33 cellular contexts compared by ENCODE assay signal in the genomic region with DNA sequence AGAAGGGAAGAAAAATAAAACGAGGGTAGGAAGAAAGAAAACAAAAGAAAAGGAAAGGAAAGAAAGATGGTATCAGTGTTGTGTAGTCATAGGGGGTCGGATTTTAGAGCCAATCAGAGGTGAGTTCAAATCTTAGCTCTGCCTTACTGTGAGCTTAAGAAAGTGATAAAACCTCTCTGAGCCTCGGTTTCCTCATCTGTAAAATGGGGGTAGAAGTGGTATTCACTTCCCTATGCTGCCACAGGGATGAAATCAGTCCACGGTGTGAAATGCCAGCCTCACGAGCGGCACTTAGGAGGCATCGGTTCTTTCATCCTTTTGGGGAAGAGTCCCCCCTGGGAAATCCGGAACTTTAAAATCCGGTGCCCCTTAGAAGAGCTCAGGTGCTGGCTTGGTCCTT. TPM values are rescaled to one million over a fixed set of nuclear protein-coding genes. Genes with fewer than 3 reads are reported as not detected.
DNase-seq lines count a peak whose midpoint lies in the region; ATAC-seq, FAIRE-seq and TF ChIP-seq lines count a peak whose summit lies in the region.
"Had no signal": no experiment of that assay in that cellular context is flagged by ENCODE, and none has a peak within 500 bp of the region (broad histone marks: within the 10 kb centered on the region; RNA-seq: fewer than 3 reads in every experiment).

No MANE protein-coding gene starts in this region.

- no peak for TF ChIP-seq RAD21 in HepG2 (CRISPR knock-in tag; IDR thresholded peaks at IDR 0.05)
- no peak for TF ChIP-seq RAD21 in K562 (CRISPR knock-in tag; conservative IDR thresholded peaks at IDR 0.05 in 1 of 2, IDR thresholded peaks at IDR 0.05 in 1 of 2)

- FAIRE-seq in HepG2 (lab: Jason Lieb, UNC) (no peak), K562 (lab: Jason Lieb, UNC) (no peak), HTR-8/SVneo (lab: Jason Lieb, UNC) (no peak)
- FAIRE-seq: A204.1, GM12878, GM12892, GM18507 had no signal

- no peak overlapping the region for H2AFZ ChIP-seq in HepG2 (ENCODE audit: low read length)
- no peak overlapping the region for H2AFZ ChIP-seq in K562 (ENCODE audit: low read depth, low read length)
- H2AFZ ChIP-seq in osteoblast (ENCODE audit: low read length): no peak overlapping the region

- no peaks in the 10 kb centered on the region for H3K4me1 ChIP-seq in HepG2 (ENCODE audit: insufficient read depth, low read length)
- H3K4me1 ChIP-seq in right lobe of liver: no peaks in the 10 kb centered on the region
- H3K4me1 ChIP-seq in K562 (replicated peaks in 1 of 2; ENCODE audit: control insufficient read depth in 2 of 2, insufficient read depth in 2 of 2, low read length in 2 of 2): peaks cover under 1 to 13% of the 10 kb centered on the region in 2 experiments; a peak in 3 of 5 replicates
- peaks cover 2% of the 10 kb centered on the region for H3K4me1 ChIP-seq in osteoblast (ENCODE audit: insufficient read depth, low read length)
- no peaks in the 10 kb centered on the region for H3K4me1 ChIP-seq in uterus

- BruUV-seq in HepG2 (replicated peaks; lab: Mats Ljungman, UMichigan) (no TSS peak), K562 (replicated peaks; lab: Mats Ljungman, UMichigan) (no TSS peak)

- intact Hi-C loops in HepG2 (cut with micrococcal nuclease; ENCODE audit: unreplicated experiment) (no loop called here), right lobe of liver (cut with DNase I) (no loop called here), K562 (cut with micrococcal nuclease) (no loop called here), uterus (cut with DNase I; ENCODE audit: low total_unique reads) (no loop called here), sciatic nerve (cut with DNase I) (no loop called here)

- in situ Hi-C loops in HepG2 (cut with HindIII; ENCODE audit: extremely low pct_ligation_motif_present, low pct_unique_long_range_greater_than_20kb) (no loop called here), K562 (cut with MboI) (no loop called here), brain microvascular endothelial cell (cut with HindIII; ENCODE audit: low pct_ligation_motif_present, low sequenced_read_pairs) (no loop called here)

- CTCF ChIA-PET in HepG2 (lab: Yijun Ruan, JAX; ENCODE audit: low intra/inter-chr PET ratio, low total read pairs): no interaction called here
- CTCF ChIA-PET in K562 (lab: Yijun Ruan, JAX; ENCODE audit: low intra/inter-chr PET ratio): no interaction called here

- TF ChIP-seq POLR2A in HepG2 (IDR thresholded peaks at IDR 0.05; ENCODE audit: insufficient read depth in 1 of 2, low read depth in 2 of 2, low read length in 2 of 2): no peak
- TF ChIP-seq POLR2A in right lobe of liver (IDR thresholded peaks at IDR 0.05): no peak
- TF ChIP-seq POLR2A in K562 (conservative IDR thresholded peaks at IDR 0.05): no peak
- no peak for TF ChIP-seq POLR2A in uterus (IDR thresholded peaks at IDR 0.05)

- H3K79me2 ChIP-seq in HepG2 (ENCODE audit: insufficient read depth, low read length) (no peaks in the 10 kb centered on the region), K562 (ENCODE audit: control insufficient read depth, insufficient read depth, low read length) (no peaks in the 10 kb centered on the region), osteoblast (ENCODE audit: insufficient read depth, low read length) (no peaks in the 10 kb centered on the region)

- no peak for TF ChIP-seq EP300 in HepG2 (IDR thresholded peaks at IDR 0.05; ENCODE audit: low read depth in 2 of 2, low read length in 2 of 2)
- TF ChIP-seq EP300 in HepG2 (CRISPR knock-in tag; IDR thresholded peaks at IDR 0.05; ENCODE audit: borderline replicate concordance): no peak
- TF ChIP-seq EP300 in K562 (IDR thresholded peaks at IDR 0.05; ENCODE audit: low read length): no peak

- H3K27me3 ChIP-seq in HepG2 (ENCODE audit: control insufficient read depth in 1 of 2, insufficient read depth in 2 of 2, low read length in 2 of 2) (peaks cover 0 to 80% of the 10 kb centered on the region in 2 experiments; a peak in 4 of 5 replicates), right lobe of liver (no peaks in the 10 kb centered on the region), K562 (ENCODE audit: control insufficient read depth in 2 of 2, insufficient read depth in 2 of 2, low read length in 2 of 2) (peaks cover 42 to 67% of the 10 kb centered on the region in 2 experiments), osteoblast (ENCODE audit: insufficient read depth, low read length) (peaks cover 5% of the 10 kb centered on the region), uterus (no peaks in the 10 kb centered on the region), brain microvascular endothelial cell (replicated peaks) (peaks cover 1% of the 10 kb centered on the region)
- H3K27me3 ChIP-seq: BE2C, BLaER1 had no signal

- DNase-seq in HepG2 (ENCODE audit: low spot score): no peak
- no peak for DNase-seq in right lobe of liver
- no peak for DNase-seq in K562 (ENCODE audit: extremely low read depth in 1 of 4, low spot score in 3 of 4)
- peak; percentile 11 for DNase-seq in osteoblast (ENCODE audit: insufficient read length, low spot score, missing footprints)
- no peak for DNase-seq in uterus
- no peak for DNase-seq in sciatic nerve (ENCODE audit: low spot score)
- DNase-seq in HTR-8/SVneo (ENCODE audit: insufficient read length, low spot score): no peak
- DNase-seq in brain microvascular endothelial cell: no peak
- DNase-seq: 8988T; ACHN; C1 segment of cervical spinal cord; CD4-positive, alpha-beta memory T cell; CD4-positive, CD25-positive, alpha-beta regulatory T cell; CD8-positive, alpha-beta memory T cell; COR-L47; DMS 273 treated with DMSO at 0.1 percent for 48 hours; DMS153; DMS53; DMS79; DND-41; EL; GDM1 had no signal

- POLR2A ChIA-PET in HepG2 (lab: Yijun Ruan, JAX) (no interaction called here), K562 (lab: Yijun Ruan, JAX) (interaction anchor here (0.6 kb wide), 1 partner anchor 774 kb away, joined by 3 read pairs; no protein-coding TSS in a partner anchor)

- H3K27ac ChIP-seq in HepG2 (ENCODE audit: extremely low read length, insufficient read depth, low read length) (no peak overlapping the region), right lobe of liver (no peak overlapping the region), K562 (ENCODE audit: extremely low read depth, low read depth, low read length) (no peak overlapping the region), osteoblast (ENCODE audit: low read depth, low read length) (no peak overlapping the region), uterus (peak overlapping the region; percentile 64 to 75), brain microvascular endothelial cell (no peak overlapping the region)
- H3K27ac ChIP-seq: BLaER1 had no signal

- no peaks in the 10 kb centered on the region for H4K20me1 ChIP-seq in HepG2 (ENCODE audit: insufficient read depth, low read length)
- H4K20me1 ChIP-seq in K562 (replicated peaks; ENCODE audit: control insufficient read depth, insufficient read depth, low read length): peaks cover 13% of the 10 kb centered on the region; the same call in 1 of the 2 replicates
- H4K20me1 ChIP-seq in osteoblast (ENCODE audit: insufficient read depth, low read length): no peaks in the 10 kb centered on the region
- H4K20me1 ChIP-seq: BLaER1 had no signal

- H3K9ac ChIP-seq in HepG2 (ENCODE audit: insufficient read depth, low read depth, low read length): no peak overlapping the region
- no peak overlapping the region for H3K9ac ChIP-seq in K562 (ENCODE audit: insufficient read depth in 1 of 2, low read depth in 2 of 2, low read length in 2 of 2)
- H3K9ac ChIP-seq: BLaER1 had no signal

- ATAC-seq in HepG2 (no peak), right lobe of liver (no peak), K562 (no peak), sciatic nerve (no peak)
- ATAC-seq: GM12878 had no signal

- TF ChIP-seq CTCF in HepG2 (CRISPR knock-in tag; IDR thresholded peaks at IDR 0.05): no peak
- no peak for TF ChIP-seq CTCF in right lobe of liver (IDR thresholded peaks at IDR 0.05)
- no peak for TF ChIP-seq CTCF in K562 (IDR thresholded peaks at IDR 0.05 in 2 of 3, conservative IDR thresholded peaks at IDR 0.05 in 1 of 3; ENCODE audit: insufficient read depth in 2 of 3, low read depth in 1 of 3, low read length in 3 of 3)
- no peak for TF ChIP-seq CTCF in osteoblast (IDR thresholded peaks at IDR 0.05; ENCODE audit: extremely low read depth, low read depth, low read length)
- no peak for TF ChIP-seq CTCF in uterus (IDR thresholded peaks at IDR 0.05)
- TF ChIP-seq CTCF in brain microvascular endothelial cell (IDR thresholded peaks at IDR 0.05; ENCODE audit: low read depth, low read length, missing control alignments): no peak

- H3K9me1 ChIP-seq in K562 (ENCODE audit: control insufficient read depth, insufficient read depth, low read length): no peaks in the 10 kb centered on the region

- H3K36me3 ChIP-seq in HepG2 (replicated peaks in 1 of 2; ENCODE audit: control insufficient read depth in 1 of 2, insufficient read depth in 2 of 2, low read length in 2 of 2) (no peaks in the 10 kb centered on the region), right lobe of liver (no peaks in the 10 kb centered on the region), K562 (ENCODE audit: control insufficient read depth, insufficient read depth, low read length) (no peaks in the 10 kb centered on the region), osteoblast (ENCODE audit: insufficient read depth, low read length) (no peaks in the 10 kb centered on the region), uterus (no peaks in the 10 kb centered on the region), brain microvascular endothelial cell (replicated peaks) (no peaks in the 10 kb centered on the region)
- H3K36me3 ChIP-seq: BE2C, BLaER1 had no signal

- H3K4me3 ChIP-seq in HepG2 (replicated peaks in 1 of 3; ENCODE audit: insufficient read depth in 1 of 3, low read depth in 2 of 3, low read length in 3 of 3) (no peak overlapping the region), right lobe of liver (no peak overlapping the region), K562 (no peak overlapping the region), osteoblast (ENCODE audit: insufficient read depth, low read length) (no peak overlapping the region), uterus (no peak overlapping the region), brain microvascular endothelial cell (ENCODE audit: low read depth, low read length) (no peak overlapping the region)
- H3K4me3 ChIP-seq: BLaER1, GM12878 had no signal

- 7% methylated on average over 9 of the region's 9 CpGs for WGBS in HepG2 (ENCODE audit: low lambda C conversion rate)
- 44% methylated on average over 5 of the region's 9 CpGs for WGBS in right lobe of liver (ENCODE audit: insufficient coverage, low coverage, low lambda C conversion rate, missing lambda C conversion rate)
- 6% methylated on average over 8 of the region's 9 CpGs for WGBS in K562 (ENCODE audit: insufficient coverage, low coverage, missing lambda C conversion rate)

- no peaks in the 10 kb centered on the region for H3K9me3 ChIP-seq in HepG2 (ENCODE audit: low read length)
- H3K9me3 ChIP-seq in right lobe of liver: no peaks in the 10 kb centered on the region
- no peaks in the 10 kb centered on the region for H3K9me3 ChIP-seq in K562 (replicated peaks; ENCODE audit: control insufficient read depth, insufficient read depth, low read depth, low read length)
- H3K9me3 ChIP-seq in osteoblast (ENCODE audit: low read depth, low read length): no peaks in the 10 kb centered on the region
- H3K9me3 ChIP-seq in uterus: no peaks in the 10 kb centered on the region
- H3K9me3 ChIP-seq: BE2C, BLaER1 had no signal

- H3K4me2 ChIP-seq in HepG2 (ENCODE audit: low read depth, low read length) (no peak overlapping the region), K562 (ENCODE audit: insufficient read depth, low read length) (no peak overlapping the region), osteoblast (ENCODE audit: insufficient read depth, low read length) (no peak overlapping the region)
- H3K4me2 ChIP-seq: BLaER1 had no signal

RNA-seq across cellular contexts. Expression of a gene that starts 6.1 kb away (rescaled TPM):
- total RNA-seq in HepG2 (2016; rRNA removed; fragmentation: Illumina TruSeq; extraction: Trizol) (not detected in 2 replicates), right lobe of liver (not detected), K562 (2014; rRNA removed) (not detected in 2 replicates), K562 (2014; rRNA removed; fragmentation: Illumina TruSeq; extraction: Trizol) (not detected in 2 replicates), K562 (2015; rRNA removed; fragmentation: Illumina TruSeq; extraction: Trizol) (not detected in 2 replicates), K562 (2021) (not detected in 2 replicates), osteoblast (not detected in 2 replicates), uterus (not detected), sciatic nerve (not detected)
- not detected in 2 replicates for total RNA-seq in HepG2 (2016; cell fraction: cytosol; rRNA removed; fragmentation: Illumina TruSeq; extraction: Trizol; ENCODE audit: low read depth)
- not detected in 2 replicates for total RNA-seq in HepG2 (2016; cell fraction: insoluble cytoplasmic fraction; rRNA removed; fragmentation: Illumina TruSeq; extraction: Trizol)
- not detected in 2 replicates for total RNA-seq in HepG2 (2016; cell fraction: membrane; rRNA removed; fragmentation: Illumina TruSeq; extraction: Trizol)
- total RNA-seq in HepG2 (2016; cell fraction: nucleus; rRNA removed; fragmentation: Illumina TruSeq; extraction: Trizol): not detected in 2 replicates
- polyA plus RNA-seq in HepG2 (2011; rRNA removed) (not detected in 2 replicates), K562 (2011; rRNA removed) (not detected in 2 replicates), K562 (2014; fragmentation: Illumina TruSeq; extraction: Trizol) (not detected in 2 replicates), K562 (2014; fragmentation: Nextera tagmentation; extraction: Ambion mirVana) (not detected), K562 (2014; rRNA removed) (not detected in 2 replicates)
- polyA plus RNA-seq in HepG2 (2011; cell fraction: cytosol; rRNA removed): not detected in 2 replicates
- not detected in 2 replicates for polyA plus RNA-seq in HepG2 (2011; cell fraction: nucleus; rRNA removed)
- not detected in 2 replicates for polyA plus RNA-seq in HepG2 (2012)
- polyA plus RNA-seq in HepG2 (2016; cell fraction: cytosol; fragmentation: Illumina TruSeq; extraction: Trizol; ENCODE audit: low read depth): not detected in 2 replicates
- not detected in 2 replicates for polyA plus RNA-seq in HepG2 (2016; cell fraction: insoluble cytoplasmic fraction; fragmentation: Illumina TruSeq; extraction: Trizol; ENCODE audit: low read depth)
- polyA plus RNA-seq in HepG2 (2016; cell fraction: membrane; fragmentation: Illumina TruSeq; extraction: Trizol; ENCODE audit: low read depth): not detected in 2 replicates
- not detected in 2 replicates for polyA plus RNA-seq in HepG2 (2016; cell fraction: nucleus; fragmentation: Illumina TruSeq; extraction: Trizol; ENCODE audit: insufficient read depth, low read depth)
- polyA minus RNA-seq in HepG2 (2011; rRNA and poly(A)+ RNA removed; ENCODE audit: low replicate concordance): 0.02 TPM in 1 of 2 replicates, not detected in the other
- not detected in 2 replicates for polyA minus RNA-seq in HepG2 (2011; cell fraction: cytosol; rRNA and poly(A)+ RNA removed)
- not detected in 2 replicates for polyA minus RNA-seq in HepG2 (2011; cell fraction: nucleus; rRNA and poly(A)+ RNA removed)
- not detected in 2 replicates for total RNA-seq in K562 (2011; cell fraction: chromatin; rRNA removed; ENCODE audit: low replicate concordance)
- total RNA-seq in K562 (2011; cell fraction: nucleolus; rRNA removed): not detected in 2 replicates
- total RNA-seq in K562 (2011; cell fraction: nucleoplasm; rRNA removed): not detected in 2 replicates
- not detected in 2 replicates for polyA plus RNA-seq in K562 (2011; cell fraction: cytosol; rRNA removed)
- polyA plus RNA-seq in K562 (2011; cell fraction: nucleus; rRNA removed): not detected in 2 replicates
- not detected in 2 replicates for polyA plus RNA-seq in K562 (2012)
- not detected in 2 replicates for polyA minus RNA-seq in K562 (2011; rRNA and poly(A)+ RNA removed)
- not detected in 2 replicates for polyA minus RNA-seq in K562 (2011; cell fraction: cytosol; rRNA and poly(A)+ RNA removed)
- not detected in 2 replicates for polyA minus RNA-seq in K562 (2011; cell fraction: nucleus; rRNA and poly(A)+ RNA removed)
- total RNA-seq: A673; CD4-positive, alpha-beta memory T cell; CD4-positive, CD25-positive, alpha-beta regulatory T cell; CD8-positive, alpha-beta memory T cell; Daoy; G401; GM12878 had no signal
- polyA plus RNA-seq: AG04450; CD14-positive monocyte; CD4-positive, alpha-beta memory T cell; CD4-positive, CD25-positive, alpha-beta regulatory T cell; CD8-positive, alpha-beta memory T cell; GM12878 had no signal

RNA-seq across cellular contexts. Expression of a gene that starts 42.8 kb away (rescaled TPM):
- total RNA-seq in HepG2 (2016; rRNA removed; fragmentation: Illumina TruSeq; extraction: Trizol) (not detected in 2 replicates), right lobe of liver (1 to 10 TPM in 1 of 6 experiments, under 1 TPM in 1, not detected in 4; 0.87 to 1.0 TPM), K562 (2014; rRNA removed) (not detected in 2 replicates), K562 (2014; rRNA removed; fragmentation: Illumina TruSeq; extraction: Trizol) (not detected in 2 replicates), K562 (2015; rRNA removed; fragmentation: Illumina TruSeq; extraction: Trizol) (not detected in 2 replicates), K562 (2021) (not detected in 2 replicates), osteoblast (under 0.01 TPM in 1 of 2 replicates, not detected in the other), uterus (1 to 10 TPM in 1 of 4 donors, under 1 TPM in 2, not detected in 1; 0.21 to 1.0 (median 0.88) TPM), sciatic nerve (not detected)
- total RNA-seq in HepG2 (2016; cell fraction: cytosol; rRNA removed; fragmentation: Illumina TruSeq; extraction: Trizol; ENCODE audit: low read depth): not detected in 2 replicates
- total RNA-seq in HepG2 (2016; cell fraction: insoluble cytoplasmic fraction; rRNA removed; fragmentation: Illumina TruSeq; extraction: Trizol): not detected in 2 replicates
- total RNA-seq in HepG2 (2016; cell fraction: membrane; rRNA removed; fragmentation: Illumina TruSeq; extraction: Trizol): not detected in 2 replicates
- total RNA-seq in HepG2 (2016; cell fraction: nucleus; rRNA removed; fragmentation: Illumina TruSeq; extraction: Trizol): not detected in 2 replicates
- polyA plus RNA-seq in HepG2 (2011; rRNA removed) (not detected in 2 replicates), K562 (2011; rRNA removed) (not detected in 2 replicates), K562 (2014; fragmentation: Illumina TruSeq; extraction: Trizol) (not detected in 2 replicates), K562 (2014; fragmentation: Nextera tagmentation; extraction: Ambion mirVana) (not detected), K562 (2014; rRNA removed) (0.07 TPM in 1 of 2 replicates, not detected in the other)
- polyA plus RNA-seq in HepG2 (2011; cell fraction: cytosol; rRNA removed): 0.03 TPM in 1 of 2 replicates, not detected in the other
- polyA plus RNA-seq in HepG2 (2011; cell fraction: nucleus; rRNA removed): not detected in 2 replicates
- not detected in 2 replicates for polyA plus RNA-seq in HepG2 (2012)
- polyA plus RNA-seq in HepG2 (2016; cell fraction: cytosol; fragmentation: Illumina TruSeq; extraction: Trizol; ENCODE audit: low read depth): not detected in 2 replicates
- not detected in 2 replicates for polyA plus RNA-seq in HepG2 (2016; cell fraction: insoluble cytoplasmic fraction; fragmentation: Illumina TruSeq; extraction: Trizol; ENCODE audit: low read depth)
- not detected in 2 replicates for polyA plus RNA-seq in HepG2 (2016; cell fraction: membrane; fragmentation: Illumina TruSeq; extraction: Trizol; ENCODE audit: low read depth)
- polyA plus RNA-seq in HepG2 (2016; cell fraction: nucleus; fragmentation: Illumina TruSeq; extraction: Trizol; ENCODE audit: insufficient read depth, low read depth): not detected in 2 replicates
- not detected in 2 replicates for polyA minus RNA-seq in HepG2 (2011; rRNA and poly(A)+ RNA removed; ENCODE audit: low replicate concordance)
- not detected in 2 replicates for polyA minus RNA-seq in HepG2 (2011; cell fraction: cytosol; rRNA and poly(A)+ RNA removed)
- polyA minus RNA-seq in HepG2 (2011; cell fraction: nucleus; rRNA and poly(A)+ RNA removed): not detected in 2 replicates
- not detected in 2 replicates for total RNA-seq in K562 (2011; cell fraction: chromatin; rRNA removed; ENCODE audit: low replicate concordance)
- not detected in 2 replicates for total RNA-seq in K562 (2011; cell fraction: nucleolus; rRNA removed)
- not detected in 2 replicates for total RNA-seq in K562 (2011; cell fraction: nucleoplasm; rRNA removed)
- not detected in 2 replicates for polyA plus RNA-seq in K562 (2011; cell fraction: cytosol; rRNA removed)
- polyA plus RNA-seq in K562 (2011; cell fraction: nucleus; rRNA removed): not detected in 2 replicates
- not detected in 2 replicates for polyA plus RNA-seq in K562 (2012)
- not detected in 2 replicates for polyA minus RNA-seq in K562 (2011; rRNA and poly(A)+ RNA removed)
- polyA minus RNA-seq in K562 (2011; cell fraction: cytosol; rRNA and poly(A)+ RNA removed): not detected in 2 replicates
- polyA minus RNA-seq in K562 (2011; cell fraction: nucleus; rRNA and poly(A)+ RNA removed): not detected in 2 replicates
- total RNA-seq: A673; CD4-positive, alpha-beta memory T cell; CD4-positive, CD25-positive, alpha-beta regulatory T cell; Daoy; G401 had no signal
- polyA plus RNA-seq: AG04450; CD14-positive monocyte; CD4-positive, alpha-beta memory T cell; CD8-positive, alpha-beta memory T cell had no signal

RNA-seq across cellular contexts. Expression of a gene that starts 46.9 kb away (rescaled TPM):
- total RNA-seq in HepG2 (2016; rRNA removed; fragmentation: Illumina TruSeq; extraction: Trizol) (8.3 and 15.6 TPM in 2 replicates), right lobe of liver (10 to 100 TPM; 11.0 to 28.3 (median 19.3) TPM), K562 (2014; rRNA removed) (26.2 and 43.0 TPM in 2 replicates), K562 (2014; rRNA removed; fragmentation: Illumina TruSeq; extraction: Trizol) (7.9 and 9.8 TPM in 2 replicates), K562 (2015; rRNA removed; fragmentation: Illumina TruSeq; extraction: Trizol) (22.3 and 23.0 TPM in 2 replicates), K562 (2021) (46.6 and 55.0 TPM in 2 replicates), osteoblast (19.5 and 20.6 TPM in 2 replicates), uterus (100 to 1,000 TPM in 2 of 4 donors, 10 to 100 TPM in 2; 36.7 to 210 (median 76.3) TPM), sciatic nerve (43.2 TPM)
- 9.0 and 11.9 TPM in 2 replicates for total RNA-seq in HepG2 (2016; cell fraction: cytosol; rRNA removed; fragmentation: Illumina TruSeq; extraction: Trizol; ENCODE audit: low read depth)
- 5.7 and 17.7 TPM in 2 replicates for total RNA-seq in HepG2 (2016; cell fraction: insoluble cytoplasmic fraction; rRNA removed; fragmentation: Illumina TruSeq; extraction: Trizol)
- total RNA-seq in HepG2 (2016; cell fraction: membrane; rRNA removed; fragmentation: Illumina TruSeq; extraction: Trizol): 9.2 and 10.3 TPM in 2 replicates
- 33.5 and 39.8 TPM in 2 replicates for total RNA-seq in HepG2 (2016; cell fraction: nucleus; rRNA removed; fragmentation: Illumina TruSeq; extraction: Trizol)
- polyA plus RNA-seq in HepG2 (2011; rRNA removed) (20.8 and 25.2 TPM in 2 replicates), K562 (2011; rRNA removed) (16.7 and 31.2 TPM in 2 replicates), K562 (2014; fragmentation: Illumina TruSeq; extraction: Trizol) (21.0 and 35.4 TPM in 2 replicates), K562 (2014; fragmentation: Nextera tagmentation; extraction: Ambion mirVana) (1 to 10 TPM; 1.5 TPM), K562 (2014; rRNA removed) (64.8 and 74.8 TPM in 2 replicates)
- polyA plus RNA-seq in HepG2 (2011; cell fraction: cytosol; rRNA removed): 6.5 and 8.8 TPM in 2 replicates
- polyA plus RNA-seq in HepG2 (2011; cell fraction: nucleus; rRNA removed): 318 and 424 TPM in 2 replicates
- 24.5 and 34.3 TPM in 2 replicates for polyA plus RNA-seq in HepG2 (2012)
- 1.1 and 1.7 TPM in 2 replicates for polyA plus RNA-seq in HepG2 (2016; cell fraction: cytosol; fragmentation: Illumina TruSeq; extraction: Trizol; ENCODE audit: low read depth)
- 9.1 and 13.0 TPM in 2 replicates for polyA plus RNA-seq in HepG2 (2016; cell fraction: insoluble cytoplasmic fraction; fragmentation: Illumina TruSeq; extraction: Trizol; ENCODE audit: low read depth)
- polyA plus RNA-seq in HepG2 (2016; cell fraction: membrane; fragmentation: Illumina TruSeq; extraction: Trizol; ENCODE audit: low read depth): 1.9 and 2.6 TPM in 2 replicates
- 119 and 132 TPM in 2 replicates for polyA plus RNA-seq in HepG2 (2016; cell fraction: nucleus; fragmentation: Illumina TruSeq; extraction: Trizol; ENCODE audit: insufficient read depth, low read depth)
- polyA minus RNA-seq in HepG2 (2011; rRNA and poly(A)+ RNA removed; ENCODE audit: low replicate concordance): 40.8 and 57.1 TPM in 2 replicates
- polyA minus RNA-seq in HepG2 (2011; cell fraction: cytosol; rRNA and poly(A)+ RNA removed): 4.0 and 5.1 TPM in 2 replicates
- polyA minus RNA-seq in HepG2 (2011; cell fraction: nucleus; rRNA and poly(A)+ RNA removed): 62.5 and 75.1 TPM in 2 replicates
- 116 and 351 TPM in 2 replicates for total RNA-seq in K562 (2011; cell fraction: chromatin; rRNA removed; ENCODE audit: low replicate concordance)
- 244 and 250 TPM in 2 replicates for total RNA-seq in K562 (2011; cell fraction: nucleolus; rRNA removed)
- total RNA-seq in K562 (2011; cell fraction: nucleoplasm; rRNA removed): 152 and 153 TPM in 2 replicates
- 19.9 and 24.5 TPM in 2 replicates for polyA plus RNA-seq in K562 (2011; cell fraction: cytosol; rRNA removed)
- polyA plus RNA-seq in K562 (2011; cell fraction: nucleus; rRNA removed): 377 and 587 TPM in 2 replicates
- polyA plus RNA-seq in K562 (2012): 49.7 and 55.2 TPM in 2 replicates
- polyA minus RNA-seq in K562 (2011; rRNA and poly(A)+ RNA removed): 15.9 and 16.8 TPM in 2 replicates
- polyA minus RNA-seq in K562 (2011; cell fraction: cytosol; rRNA and poly(A)+ RNA removed): 12.5 and 15.9 TPM in 2 replicates
- polyA minus RNA-seq in K562 (2011; cell fraction: nucleus; rRNA and poly(A)+ RNA removed): 100 and 102 TPM in 2 replicates

Comparison
In these comparisons a context has a peak if more than half of its experiments do, and no peak if none do; other contexts are left out.
1. H3K27ac ChIP-seq: peak in uterus (2 of 2); none in HepG2 (single experiment), right lobe of liver (0 of 3), K562 (single experiment), osteoblast (single experiment) and brain microvascular endothelial cell (single experiment).